In the genomic region with DNA sequence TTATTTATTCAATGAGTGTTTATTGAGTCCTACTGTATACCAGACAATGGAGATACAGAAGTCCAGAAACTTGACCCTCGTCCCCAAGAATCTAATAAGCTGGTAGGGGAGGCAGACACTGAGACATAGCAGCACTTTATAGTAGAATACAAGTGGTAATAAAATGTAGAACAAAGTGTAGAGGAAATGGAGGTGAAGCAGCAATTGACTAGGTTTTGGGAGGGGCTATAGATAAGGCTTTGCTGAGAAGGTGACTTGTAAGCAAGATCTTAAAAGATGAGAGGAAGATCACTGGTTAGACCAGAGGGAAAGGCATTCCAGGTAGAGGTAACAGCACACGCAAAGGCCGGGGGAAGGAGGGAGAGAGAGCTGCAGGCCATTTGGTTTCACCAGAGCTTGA, we compare ENCODE assay signal across 28 cellular contexts. TPM values are rescaled to one million over a fixed set of nuclear protein-coding genes. Genes with fewer than 3 reads are reported as not detected.
"Had no signal": no experiment of that assay in that cellular context is flagged by ENCODE, and none has a peak within 500 bp of the region (broad histone marks: within the 10 kb centered on the region; RNA-seq: fewer than 3 reads in every experiment).

No MANE protein-coding gene starts in this region.

- H3K9me3 Mint-ChIP-seq: activated B cell treated with CpG ODN at 0.5 μM for 24 hours; activated CD4-positive, alpha-beta T cell treated with anti-CD3 and anti-CD28 coated beads, Interleukin-2, amount 10 ng/mL, durations not matched to agents 24 days and 14 days; activated naive CD4-positive, alpha-beta T cell treated with anti-CD3 and anti-CD28 coated beads, Interleukin-2, amount 50 U/mL, for 24 hours; activated T-cell treated with anti-CD3 and anti-CD28 coated beads, Interleukin-2, amount 50 U/mL, for 24 hours; activated T-helper 1 cell treated with anti-CD3 and anti-CD28 coated beads, Interleukin-12 subunit alpha, Interleukin-12 subunit beta, Interleukin-2, Interleukin-4 antibody, amounts not matched to agents 30 ng/mL and 10 ng/mL and 1 ng/mL, durations not matched to agents 14 hours and 24 hours and 36 hours; T-cell had no signal

- H3K27ac Mint-ChIP-seq: activated B cell treated with CpG ODN at 0.5 μM for 24 hours; activated CD4-positive, alpha-beta T cell treated with anti-CD3 and anti-CD28 coated beads, Interleukin-2, amount 10 ng/mL, durations not matched to agents 24 days and 14 days; activated CD8-positive, alpha-beta memory T cell treated with anti-CD3 and anti-CD28 coated beads, Interleukin-2, amount 10 ng/mL, durations not matched to agents 7 days and 5 days; activated naive CD4-positive, alpha-beta T cell treated with anti-CD3 and anti-CD28 coated beads, Interleukin-2, amount 50 U/mL, for 24 hours; activated T-cell treated with anti-CD3 and anti-CD28 coated beads, Interleukin-2, amount 50 U/mL, for 24 hours; activated T-helper 1 cell treated with anti-CD3 and anti-CD28 coated beads, Interleukin-12 subunit alpha, Interleukin-12 subunit beta, Interleukin-2, Interleukin-4 antibody, amounts not matched to agents 30 ng/mL and 10 ng/mL and 1 ng/mL, durations not matched to agents 14 hours and 24 hours and 36 hours; T-cell had no signal

- H3K27me3 ChIP-seq: body of pancreas had no signal

- H3K36me3 Mint-ChIP-seq: activated CD8-positive, alpha-beta memory T cell treated with anti-CD3 and anti-CD28 coated beads, Interleukin-2, amount 10 ng/mL, durations not matched to agents 7 days and 5 days; activated naive CD4-positive, alpha-beta T cell treated with anti-CD3 and anti-CD28 coated beads, Interleukin-2, amount 50 U/mL, for 24 hours; T-cell had no signal

- H3K9me3 ChIP-seq: body of pancreas had no signal

- H3K4me3 Mint-ChIP-seq: activated B cell treated with CpG ODN at 0.5 μM for 24 hours; activated CD4-positive, alpha-beta T cell treated with anti-CD3 and anti-CD28 coated beads, Interleukin-2, amount 10 ng/mL, durations not matched to agents 24 days and 14 days; activated CD8-positive, alpha-beta memory T cell treated with anti-CD3 and anti-CD28 coated beads, Interleukin-2, amount 10 ng/mL, durations not matched to agents 7 days and 5 days; activated naive CD4-positive, alpha-beta T cell treated with anti-CD3 and anti-CD28 coated beads, Interleukin-2, amount 50 U/mL, for 24 hours; activated T-cell treated with anti-CD3 and anti-CD28 coated beads, Interleukin-2, amount 50 U/mL, for 24 hours; activated T-helper 1 cell treated with anti-CD3 and anti-CD28 coated beads, Interleukin-12 subunit alpha, Interleukin-12 subunit beta, Interleukin-2, Interleukin-4 antibody, amounts not matched to agents 30 ng/mL and 10 ng/mL and 1 ng/mL, durations not matched to agents 14 hours and 24 hours and 36 hours; T-cell had no signal

- DNase-seq: activated B cell treated with CpG ODN at 0.5 μM for 24 hours; activated CD4-positive, alpha-beta T cell treated with anti-CD3 and anti-CD28 coated beads for 1 hour; activated CD4-positive, alpha-beta T cell treated with anti-CD3 and anti-CD28 coated beads, Interleukin-2, amount 10 ng/mL, durations not matched to agents 24 days and 14 days; activated CD4-positive, alpha-beta T cell treated with anti-CD3 and anti-CD28 coated beads, Interleukin-2, amount 50 U/mL, for 48 hours; activated CD8-positive, alpha-beta memory T cell treated with anti-CD3 and anti-CD28 coated beads, Interleukin-2, amount 10 ng/mL, durations not matched to agents 7 days and 5 days; activated effector memory CD4-positive, alpha-beta T cell treated with Interleukin-2 at 50 U/mL for 16 hours; activated naive CD4-positive, alpha-beta T cell; activated T-cell treated with anti-CD3 and anti-CD28 coated beads, Interleukin-2, amount 50 U/mL, for 24 hours; aorta; body of pancreas; KBM-7; NCI-H1092 treated with DMSO at 0.1 percent for 48 hours; NCI-H1417 treated with DMSO at 0.1 percent for 48 hours; NCI-H1694; NCI-H2029 treated with DMSO at 0.1 percent for 48 hours; NCI-H510A treated with DMSO at 0.1 percent for 48 hours; NK-92 treated with Interleukin-12 subunit alpha and Interleukin-12 subunit beta, amount 100 ng/mL, for 24 hours; OCI-M1; RPMI8226; T-cell; T-helper 2 cell; T1000 had no signal

- H3K4me3 ChIP-seq: body of pancreas, SK-N-MC had no signal

- H3K27ac ChIP-seq: body of pancreas, SK-N-MC had no signal

- H3K4me1 Mint-ChIP-seq: activated CD4-positive, alpha-beta T cell treated with anti-CD3 and anti-CD28 coated beads, Interleukin-2, amount 10 ng/mL, durations not matched to agents 24 days and 14 days; activated CD8-positive, alpha-beta memory T cell treated with anti-CD3 and anti-CD28 coated beads, Interleukin-2, amount 10 ng/mL, durations not matched to agents 7 days and 5 days had no signal

- ATAC-seq: activated CD8-positive, alpha-beta memory T cell treated with anti-CD3 and anti-CD28 coated beads, Interleukin-2, amount 10 ng/mL, durations not matched to agents 7 days and 5 days; body of pancreas; Panc1; Right ventricle myocardium inferior; T-cell had no signal

RNA-seq across cellular contexts. Expression of gene ZBTB16, which starts 57.3 kb away (rescaled TPM):
- total RNA-seq: M059J had no signal
